In the genomic region with DNA sequence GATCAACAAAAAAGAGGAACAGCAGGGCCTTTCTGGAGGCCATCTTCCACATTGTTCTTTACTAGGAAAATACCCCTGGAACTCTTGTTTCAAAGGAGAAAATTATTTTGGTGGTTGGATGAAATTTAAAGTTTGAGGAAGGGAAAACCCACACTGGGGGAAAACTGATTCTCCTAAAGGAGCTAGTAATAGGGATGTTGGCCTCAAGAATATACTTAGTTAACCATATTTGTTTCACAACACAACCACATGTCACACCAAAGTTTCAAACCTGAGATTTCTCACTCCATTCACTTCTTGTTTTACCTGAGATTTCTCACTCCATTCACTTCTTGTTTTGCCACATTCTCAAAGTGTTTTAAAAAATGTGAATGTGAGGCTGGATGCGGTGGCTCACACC, we compare ENCODE assay signal across 13 cellular contexts.
"Had no signal": no experiment of that assay in that cellular context is flagged by ENCODE, and none has a peak within 500 bp of the region (broad histone marks: within the 10 kb centered on the region; RNA-seq: fewer than 3 reads in every experiment).

No MANE protein-coding gene starts in this region.

- H3K27ac Mint-ChIP-seq: activated CD4-positive, alpha-beta memory T cell treated with anti-CD3 and anti-CD28 coated beads for 36 hours had no signal

- DNase-seq: activated CD4-positive, alpha-beta memory T cell treated with anti-CD3 and anti-CD28 coated beads for 36 hours; activated CD8-positive, alpha-beta memory T cell treated with anti-CD3 and anti-CD28 coated beads, Interleukin-2, amount 50 U/mL, for 4 hours; activated naive CD4-positive, alpha-beta T cell treated with Interleukin-2 at 50 U/mL for 16 hours; central memory CD4-positive, alpha-beta T cell; effector memory CD8-positive, alpha-beta T cell; gastrocnemius medialis; left ventricle myocardium inferior; posterior cingulate gyrus; stimulated activated CD4-positive, alpha-beta T cell treated with anti-CD3 and anti-CD28 coated beads, Interleukin-4, amount 100 ng/mL, for 4 hours had no signal

- H3K27me3 Mint-ChIP-seq: activated CD4-positive, alpha-beta memory T cell treated with anti-CD3 and anti-CD28 coated beads for 36 hours; effector memory CD8-positive, alpha-beta T cell had no signal

- H3K36me3 ChIP-seq: gastrocnemius medialis, left ventricle myocardium inferior, tibial nerve had no signal

- H3K9me3 Mint-ChIP-seq: activated CD4-positive, alpha-beta memory T cell treated with anti-CD3 and anti-CD28 coated beads for 36 hours; effector memory CD8-positive, alpha-beta T cell had no signal

- H3K4me3 Mint-ChIP-seq: activated CD4-positive, alpha-beta memory T cell treated with anti-CD3 and anti-CD28 coated beads for 36 hours; effector memory CD8-positive, alpha-beta T cell had no signal

- FAIRE-seq: keratinocyte had no signal

- ATAC-seq: effector memory CD8-positive, alpha-beta T cell; gastrocnemius medialis had no signal

- H3K9me3 ChIP-seq: gastrocnemius medialis, left ventricle myocardium inferior, tibial nerve had no signal

- H3K4me3 ChIP-seq: coronary artery, gastrocnemius medialis, left ventricle myocardium inferior, skin epidermis, tibial nerve had no signal

- H3K27ac ChIP-seq: coronary artery, gastrocnemius medialis, left ventricle myocardium inferior, tibial nerve had no signal

- H3K27me3 ChIP-seq: gastrocnemius medialis, tibial nerve had no signal
